In genomic region chr12:113318046-113318656, GRCh38 we compare ENCODE assay signal across 2 cellular contexts.
TF ChIP-seq lines count a peak whose summit lies in the region.

No MANE protein-coding gene starts in this region.

TF ChIP-seq in HEK293, 187 proteins besides CTCF, POLR2A, EP300 and RAD21:
- TF ChIP-seq ZSCAN4 (tag by site-specific recombination; IDR thresholded peaks at IDR 0.05), result peak; percentile 54
- TF ChIP-seq ZNF311 (tag by site-specific recombination; IDR thresholded peaks at IDR 0.05; ENCODE audit: borderline replicate concordance), result no peak
- no peak for TF ChIP-seq KLF16 (tag by site-specific recombination; IDR thresholded peaks at IDR 0.05)
TF ChIP-seq in HEK293: peak in this region for 1.

TF ChIP-seq in GM12878, 131 proteins besides CTCF, POLR2A, EP300 and RAD21:
- TF ChIP-seq BRCA1 (IDR thresholded peaks at IDR 0.05; ENCODE audit: low read depth, low read length) (no peak), CEBPB (IDR thresholded peaks at IDR 0.05; ENCODE audit: borderline replicate concordance in 1 of 2, low read depth in 2 of 2, low read length in 2 of 2) (no peak), RUNX3 (IDR thresholded peaks at IDR 0.05; ENCODE audit: low read length) (no peak)
